In genomic region chr5:37847978-37848425, GRCh38 we compare ENCODE assay signal across 11 cellular contexts. TPM values are rescaled to one million over a fixed set of nuclear protein-coding genes. Genes with fewer than 3 reads are reported as not detected.
DNase-seq lines count a peak whose midpoint lies in the region; ATAC-seq and TF ChIP-seq lines count a peak whose summit lies in the region.
"Had no signal": no experiment of that assay in that cellular context is flagged by ENCODE, and none has a peak within 500 bp of the region (broad histone marks: within the 10 kb centered on the region; RNA-seq: fewer than 3 reads in every experiment).

No MANE protein-coding gene starts in this region.

- H3K4me3 ChIP-seq in LNCaP clone FGC (ENCODE audit: low read depth, low read length) = no peak overlapping the region
- H3K4me3 ChIP-seq in adipocyte (ENCODE audit: low read length) = no peak overlapping the region
- no peak overlapping the region for H3K4me3 ChIP-seq in gastrocnemius medialis

- no peak overlapping the region for H3K27ac ChIP-seq in gastrocnemius medialis

- TF ChIP-seq CTCF in LNCaP clone FGC (IDR thresholded peaks at IDR 0.05; ENCODE audit: control insufficient read depth, extremely low read depth, insufficient read depth) (no peak), gastrocnemius medialis (IDR thresholded peaks at IDR 0.05 in 4 of 5, conservative IDR thresholded peaks at IDR 0.05 in 1 of 5) (no peak)

- TF ChIP-seq POLR2A in gastrocnemius medialis (IDR thresholded peaks at IDR 0.05) = no peak

- ATAC-seq in gastrocnemius medialis (peak; percentile 70 to 80), GM21526 (IDR thresholded peaks at IDR 0.05; ENCODE audit: low FRiP score, unreplicated experiment) (no peak)

- H3K4me1 Mint-ChIP-seq in T-helper 1 cell treated with Interleukin-12 subunit alpha and Interleukin-12 subunit beta and Interleukin-4 antibody, amounts not matched to agents 30 μg/mL and 1 μg/mL, for 36 hours (ENCODE audit: low read depth) = no peaks in the 10 kb centered on the region
- H3K4me1 Mint-ChIP-seq: CD4-positive, CD25-positive, alpha-beta regulatory T cell had no signal

- H3K9me3 ChIP-seq in adipocyte (ENCODE audit: control insufficient read depth, low read length) (no peaks in the 10 kb centered on the region), gastrocnemius medialis (no peaks in the 10 kb centered on the region)

- H3K27me3 ChIP-seq in adipocyte (replicated peaks; ENCODE audit: control insufficient read depth, insufficient read depth, low read length) (peaks cover 36% of the 10 kb centered on the region), gastrocnemius medialis (no peaks in the 10 kb centered on the region)

- H3K9ac ChIP-seq in adipocyte (ENCODE audit: low read length) = no peak overlapping the region

- no peaks in the 10 kb centered on the region for H3K36me3 Mint-ChIP-seq in T-helper 1 cell treated with Interleukin-12 subunit alpha and Interleukin-12 subunit beta and Interleukin-4 antibody, amounts not matched to agents 30 μg/mL and 1 μg/mL, for 36 hours (ENCODE audit: low read depth)
- H3K36me3 Mint-ChIP-seq: CD4-positive, CD25-positive, alpha-beta regulatory T cell had no signal

- H3K27me3 Mint-ChIP-seq in T-helper 1 cell treated with Interleukin-12 subunit alpha and Interleukin-12 subunit beta and Interleukin-4 antibody, amounts not matched to agents 30 μg/mL and 1 μg/mL, for 36 hours (ENCODE audit: low read depth) = peaks cover 34% of the 10 kb centered on the region

- peak overlapping the region; percentile 14 for H3K27ac Mint-ChIP-seq in T-helper 1 cell treated with Interleukin-12 subunit alpha and Interleukin-12 subunit beta and Interleukin-4 antibody, amounts not matched to agents 30 μg/mL and 1 μg/mL, for 36 hours
- H3K27ac Mint-ChIP-seq: CD4-positive, CD25-positive, alpha-beta regulatory T cell had no signal

- H3K4me1 ChIP-seq in adipocyte (ENCODE audit: control insufficient read depth, insufficient read depth, low read length) (peaks cover 25% of the 10 kb centered on the region), gastrocnemius medialis (no peaks in the 10 kb centered on the region)

- H3K36me3 ChIP-seq in adipocyte (ENCODE audit: control insufficient read depth, insufficient read depth, low read length, severe bottlenecking) = no peaks in the 10 kb centered on the region
- H3K36me3 ChIP-seq in gastrocnemius medialis = no peaks in the 10 kb centered on the region

- no peaks in the 10 kb centered on the region for H3K9me3 Mint-ChIP-seq in T-helper 1 cell treated with Interleukin-12 subunit alpha and Interleukin-12 subunit beta and Interleukin-4 antibody, amounts not matched to agents 30 μg/mL and 1 μg/mL, for 36 hours

- H3K4me3 Mint-ChIP-seq in T-helper 1 cell treated with Interleukin-12 subunit alpha and Interleukin-12 subunit beta and Interleukin-4 antibody, amounts not matched to agents 30 μg/mL and 1 μg/mL, for 36 hours = no peak overlapping the region
- H3K4me3 Mint-ChIP-seq: CD4-positive, CD25-positive, alpha-beta regulatory T cell had no signal

- intact Hi-C loops in gastrocnemius medialis (cut with DNase I; ENCODE audit: low total_unique reads) = no loop called here

- in situ Hi-C loops in gastrocnemius medialis (cut with MboI; ENCODE audit: low sequenced_read_pairs in 4 of 4) = no loop called here

- DNase-seq in T-helper 1 cell = no peak
- peak; percentile 79 for DNase-seq in LNCaP clone FGC (ENCODE audit: low read depth)
- peak; percentile 62 for DNase-seq in adipocyte (ENCODE audit: low read depth)
- DNase-seq in gastrocnemius medialis = no peak
- no peak for DNase-seq in GF-D8 (lab: John Stamatoyannopoulos, UW)
- DNase-seq in amniotic stem cell (lab: John Stamatoyannopoulos, UW) = no peak

RNA-seq across cellular contexts. Expression of gene GDNF, which starts 8.2 kb away (rescaled TPM):
- 1 to 10 TPM; 1.5 to 6.0 (median 2.1) TPM for total RNA-seq in gastrocnemius medialis
- total RNA-seq: CD4-positive, CD25-positive, alpha-beta regulatory T cell; mononuclear cell; T-helper 1 cell treated with Interleukin-12 subunit alpha and Interleukin-12 subunit beta and Interleukin-4 antibody, amounts not matched to agents 30 ng/mL and 1 ng/mL, for 36 hours had no signal

Comparison
In these comparisons a context has a peak if more than half of its experiments do, and no peak if none do; other contexts are left out.
1. DNase-seq: peak in LNCaP clone FGC (single experiment) and adipocyte (single experiment); none in T-helper 1 cell (0 of 5), gastrocnemius medialis (0 of 2), GF-D8 (single experiment) and amniotic stem cell (single experiment).